In the genomic region with DNA sequence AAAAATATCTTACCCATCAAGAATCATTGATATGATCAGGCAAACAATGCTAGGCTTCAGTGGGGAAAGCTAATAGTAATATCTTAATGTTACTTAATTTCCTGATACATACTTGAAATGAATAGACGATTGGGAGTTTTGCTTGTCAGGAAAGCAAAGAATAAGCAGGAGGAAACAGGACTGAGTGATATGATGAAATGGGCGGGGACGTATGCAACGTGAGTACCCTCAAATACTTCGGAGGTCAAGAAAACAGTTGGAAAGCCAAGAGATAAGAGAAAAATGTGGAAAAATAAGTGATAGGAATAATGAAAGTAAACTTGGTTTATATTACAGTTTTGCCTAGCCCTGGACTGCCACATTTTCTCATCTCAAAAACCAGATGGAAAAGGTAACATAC, we compare ENCODE assay signal across 20 cellular contexts.
"Had no signal": no experiment of that assay in that cellular context is flagged by ENCODE, and none has a peak within 500 bp of the region (broad histone marks: within the 10 kb centered on the region; RNA-seq: fewer than 3 reads in every experiment).

No MANE protein-coding gene starts in this region.

- ATAC-seq: activated T-cell treated with anti-CD3 and anti-CD28 coated beads, Interleukin-2, amount 50 U/mL, for 4 hours; body of pancreas; WTC11 had no signal

- DNase-seq: activated CD4-positive, alpha-beta T cell treated with anti-CD3 and anti-CD28 coated beads for 1 hour; activated CD4-positive, alpha-beta T cell treated with anti-CD3 and anti-CD28 coated beads, Interleukin-2, amount 10 ng/mL, durations not matched to agents 24 days and 14 days; activated CD4-positive, alpha-beta T cell treated with anti-CD3 and anti-CD28 coated beads, Interleukin-2, amount 50 U/mL, for 48 hours; activated effector memory CD4-positive, alpha-beta T cell treated with anti-CD3 and anti-CD28 coated beads, Interleukin-2, amount 50 U/mL, for 16 hours; activated naive CD4-positive, alpha-beta T cell treated with anti-CD3 and anti-CD28 coated beads for 36 hours; activated T-cell treated with anti-CD3 and anti-CD28 coated beads, Interleukin-2, amount 50 U/mL, for 4 hours; anterior cingulate cortex; body of pancreas; MG63; MV-4-11; NCI-H1092 treated with DMSO at 0.1 percent for 48 hours; NCI-H1436; NCI-H1694 treated with DMSO at 0.1 percent for 48 hours; NCI-H2029 treated with DMSO at 0.1 percent for 48 hours; NCI-H446; NCI-H524; Peyer's patch; SHP77 had no signal

- H3K4me3 ChIP-seq: body of pancreas, MG63, Peyer's patch had no signal

- H3K27me3 ChIP-seq: body of pancreas, MG63, Peyer's patch had no signal

- H3K4me1 ChIP-seq: Peyer's patch had no signal

- H3K27ac ChIP-seq: Peyer's patch, RWPE1 had no signal

- H3K36me3 ChIP-seq: MG63, Peyer's patch had no signal

- H3K9me3 ChIP-seq: body of pancreas, MG63, Peyer's patch had no signal
